Comparison of ENCODE assay signal across 8 cellular contexts in genomic region chr5:1316588-1316902, GRCh38. TPM values are rescaled to one million over a fixed set of nuclear protein-coding genes. Genes with fewer than 3 reads are reported as not detected.
A peak's percentile ranks its signal among the peaks of the same experiment; 100 is the strongest.
DNase-seq lines count a peak whose midpoint lies in the region; ATAC-seq and TF ChIP-seq lines count a peak whose summit lies in the region.

No MANE protein-coding gene starts in this region.

- peak overlapping the region; percentile 89 for H3K27ac Mint-ChIP-seq in activated CD4-positive, alpha-beta T cell treated with anti-CD3 and anti-CD28 coated beads for 36 hours
- H3K27ac Mint-ChIP-seq in stimulated activated memory B cell treated with anti-CD40 and anti-IgM and Interleukin-4, amounts not matched to agents 10 μg/mL and 1 μg/mL and 100 μg/mL, for 72 hours = peak overlapping the region; percentile 86

- H3K79me2 ChIP-seq in Loucy (ENCODE audit: insufficient read depth, low read length) = peaks cover 20% of the 10 kb centered on the region

- no peaks in the 10 kb centered on the region for H3K27me3 Mint-ChIP-seq in activated CD4-positive, alpha-beta T cell treated with anti-CD3 and anti-CD28 coated beads for 36 hours
- peaks cover 7% of the 10 kb centered on the region for H3K27me3 Mint-ChIP-seq in stimulated activated memory B cell treated with anti-CD40 and anti-IgM and Interleukin-4, amounts not matched to agents 10 μg/mL and 1 μg/mL and 100 μg/mL, for 72 hours

- peak; percentile 14 for ATAC-seq in activated CD4-positive, alpha-beta T cell treated with anti-CD3 and anti-CD28 coated beads for 36 hours
- ATAC-seq in stimulated activated memory B cell treated with anti-CD40 and anti-IgM and Interleukin-4, amounts not matched to agents 10 μg/mL and 1 μg/mL and 100 μg/mL, for 72 hours = no peak

- CTCF ChIA-PET in activated CD4-positive, alpha-beta T cell treated with anti-CD3 and anti-CD28 coated beads for 36 hours (lab: Charles Lee) = interaction anchor here (0.6 to 1.7 kb wide), 5 partner anchors 17 to 328 kb away, joined by 3 to 14 read pairs (median 4); no protein-coding TSS in a partner anchor

- H3K9me2 ChIP-seq in Loucy (replicated peaks; ENCODE audit: low read depth, low read length) = no peaks in the 10 kb centered on the region

- no peaks in the 10 kb centered on the region for H3K9me3 Mint-ChIP-seq in activated CD4-positive, alpha-beta T cell treated with anti-CD3 and anti-CD28 coated beads for 36 hours (ENCODE audit: low read depth)
- H3K9me3 Mint-ChIP-seq in stimulated activated memory B cell treated with anti-CD40 and anti-IgM and Interleukin-4, amounts not matched to agents 10 μg/mL and 1 μg/mL and 100 μg/mL, for 72 hours = no peaks in the 10 kb centered on the region

- intact Hi-C loops in activated CD4-positive, alpha-beta T cell treated with anti-CD3 and anti-CD28 coated beads for 36 hours (cut with DNase I, micrococcal nuclease) = loop anchor here in 1 of 2 experiments (1.0 to 10.0 kb wide), 3 partner anchors 22 to 478 kb away; partner anchors contain the start of genes CLPTM1L and MRPL36

- H3K36me3 ChIP-seq in Loucy (ENCODE audit: insufficient read depth, low read length) = peaks cover 42% of the 10 kb centered on the region
- H3K36me3 ChIP-seq in effector memory CD4-positive, alpha-beta T cell (ENCODE audit: control insufficient read depth, insufficient read depth, low read length) = peaks cover 24% of the 10 kb centered on the region

- H3K4me1 ChIP-seq in Loucy (ENCODE audit: insufficient read depth, low read length, poor library complexity, severe bottlenecking) = peaks cover 56% of the 10 kb centered on the region
- H3K4me1 ChIP-seq in effector memory CD4-positive, alpha-beta T cell (ENCODE audit: control insufficient read depth, insufficient read depth, low read length, poor library complexity, severe bottlenecking) = peaks cover 41% of the 10 kb centered on the region

- peaks cover 37% of the 10 kb centered on the region for H3K36me3 Mint-ChIP-seq in activated CD4-positive, alpha-beta T cell treated with anti-CD3 and anti-CD28 coated beads for 36 hours (ENCODE audit: low read depth)
- peaks cover 44% of the 10 kb centered on the region for H3K36me3 Mint-ChIP-seq in stimulated activated memory B cell treated with anti-CD40 and anti-IgM and Interleukin-4, amounts not matched to agents 10 μg/mL and 1 μg/mL and 100 μg/mL, for 72 hours

- POLR2A ChIA-PET in activated CD4-positive, alpha-beta T cell treated with anti-CD3 and anti-CD28 coated beads for 36 hours (lab: Charles Lee) = interaction anchor here (1.5 kb wide), 1 partner anchor 10 kb away, joined by 8 read pairs; no protein-coding TSS in a partner anchor

- H3K4me2 ChIP-seq in Loucy (ENCODE audit: low read depth, low read length, poor library complexity, severe bottlenecking) = peak overlapping the region; percentile 87

- no peak overlapping the region for H2AFZ ChIP-seq in Loucy (ENCODE audit: low read length)

- peaks cover 49% of the 10 kb centered on the region for H3F3A ChIP-seq in Loucy (ENCODE audit: low read depth)

- H3K27me3 ChIP-seq in Loucy (ENCODE audit: insufficient read depth, low read length, poor library complexity, severe bottlenecking) = no peaks in the 10 kb centered on the region
- no peaks in the 10 kb centered on the region for H3K27me3 ChIP-seq in effector memory CD4-positive, alpha-beta T cell (replicated peaks; ENCODE audit: control insufficient read depth, insufficient read depth, low read length, poor library complexity, severe bottlenecking)

- no peak for TF ChIP-seq CTCF in Loucy (conservative IDR thresholded peaks at IDR 0.05; ENCODE audit: low read length)

- peak overlapping the region; percentile 49 for H3K4me3 Mint-ChIP-seq in activated CD4-positive, alpha-beta T cell treated with anti-CD3 and anti-CD28 coated beads for 36 hours
- peak overlapping the region; percentile 66 for H3K4me3 Mint-ChIP-seq in stimulated activated memory B cell treated with anti-CD40 and anti-IgM and Interleukin-4, amounts not matched to agents 10 μg/mL and 1 μg/mL and 100 μg/mL, for 72 hours

- peak overlapping the region; percentile 77 for H3K4me3 ChIP-seq in Loucy (ENCODE audit: low read length, poor library complexity, severe bottlenecking)
- H3K4me3 ChIP-seq in effector memory CD4-positive, alpha-beta T cell (ENCODE audit: insufficient read depth, low read depth, low read length, poor library complexity, severe bottlenecking) = peak overlapping the region; percentile 37

- no peak for DNase-seq in activated CD4-positive, alpha-beta T cell treated with anti-CD3 and anti-CD28 coated beads for 36 hours
- DNase-seq in activated CD4-positive, alpha-beta T cell treated with anti-CD3 and anti-CD28 coated beads for 48 hours = no peak
- DNase-seq in effector memory CD4-positive, alpha-beta T cell = no peak
- DNase-seq in HUDEP-2 (lab: John Stamatoyannopoulos, UW; ENCODE audit: unreplicated experiment in 76 of 76) (no peak), NCI-H226 (no peak), COLO829 (ENCODE audit: low spot score) (no peak)

- H3K4me1 Mint-ChIP-seq in activated CD4-positive, alpha-beta T cell treated with anti-CD3 and anti-CD28 coated beads for 36 hours = peaks cover 60% of the 10 kb centered on the region
- peaks cover 57% of the 10 kb centered on the region for H3K4me1 Mint-ChIP-seq in stimulated activated memory B cell treated with anti-CD40 and anti-IgM and Interleukin-4, amounts not matched to agents 10 μg/mL and 1 μg/mL and 100 μg/mL, for 72 hours

- H3K9ac ChIP-seq in Loucy (ENCODE audit: low read depth, low read length, poor library complexity, severe bottlenecking) = peak overlapping the region; percentile 79

- H3K27ac ChIP-seq in effector memory CD4-positive, alpha-beta T cell (ENCODE audit: insufficient read depth, low read length, poor library complexity, severe bottlenecking) = peak overlapping the region; percentile 70

- no peaks in the 10 kb centered on the region; the same call in 1 of the 2 replicates for H3K9me3 ChIP-seq in Loucy (ENCODE audit: insufficient read depth, low read depth, low read length)
- H3K9me3 ChIP-seq in effector memory CD4-positive, alpha-beta T cell (ENCODE audit: control insufficient read depth, low read length) = no peaks in the 10 kb centered on the region

- H4K20me1 ChIP-seq in Loucy (ENCODE audit: insufficient read depth, low read length, poor library complexity, severe bottlenecking) = no peaks in the 10 kb centered on the region

RNA-seq across cellular contexts. Expression of gene TERT, which starts 21.7 kb away (rescaled TPM):
- total RNA-seq in activated CD4-positive, alpha-beta T cell treated with anti-CD3 and anti-CD28 coated beads for 36 hours = 10 to 100 TPM in 1 of 2 experiments, 1 to 10 TPM in 1; 8.5 to 11.9 TPM

RNA-seq across cellular contexts. Expression of gene CLPTM1L, which starts 28.4 kb away (rescaled TPM):
- 10 to 100 TPM; 62.1 to 62.2 TPM for total RNA-seq in activated CD4-positive, alpha-beta T cell treated with anti-CD3 and anti-CD28 coated beads for 36 hours
